ENCODE assay signal across 8 cellular contexts in genomic region chr15:77997246-77997645, GRCh38.
DNase-seq lines count a peak whose midpoint lies in the region; ATAC-seq, FAIRE-seq and TF ChIP-seq lines count a peak whose summit lies in the region.
"Not testable (repeated sequence)": the region's sequence is repeated elsewhere in the genome, so short reads cannot be mapped to it uniquely, and the experiment has no call there.

No MANE protein-coding gene starts in this region.

- not testable (repeated sequence) for H2BK120ac ChIP-seq in mesenchymal stem cell (ENCODE audit: low read depth, low read length)

- H3K27me3 ChIP-seq in BLaER1; RWPE2 (ENCODE audit: insufficient read depth, poor library complexity, severe bottlenecking); gastroesophageal sphincter; mesenchymal stem cell (ENCODE audit: control insufficient read depth in 1 of 2, insufficient read depth in 1 of 2, low read length in 2 of 2): not testable (repeated sequence)

- not testable (repeated sequence) for H3K9me3 ChIP-seq in BLaER1; RWPE2 (ENCODE audit: severe bottlenecking); gastroesophageal sphincter; mesenchymal stem cell (ENCODE audit: control insufficient read depth, low read length)

- not testable (repeated sequence) for H3K4me1 Mint-ChIP-seq in activated naive CD8-positive, alpha-beta T cell treated with anti-CD3 and anti-CD28 coated beads, Interleukin-2, amount 10 ng/mL, durations not matched to agents 7 days and 5 days
- H3K4me1 Mint-ChIP-seq in osteocyte (ENCODE audit: unreplicated experiment) = peaks cover 51% of the 10 kb centered on the region
- peaks cover 26% of the 10 kb centered on the region for H3K4me1 Mint-ChIP-seq in stimulated activated effector memory CD8-positive, alpha-beta T cell treated with anti-CD3 and anti-CD28 coated beads, Interleukin-12 subunit alpha, Interleukin-12 subunit beta, amount 100 ng/mL, for 72 hours

- 100% methylated on average over 1 of the region's 6 CpGs; no CpG with 5 or more reads in 1 of the 2 donors for WGBS in gastroesophageal sphincter (ENCODE audit: low coverage in 1 of 2), 2 donors
- WGBS in mesenchymal stem cell = 95% methylated on average over 6 of the region's 6 CpGs

- H2BK12ac ChIP-seq in mesenchymal stem cell (ENCODE audit: low read length in 2 of 2) = not testable (repeated sequence)

- H3K36me3 ChIP-seq in BLaER1 (peaks cover 50% of the 10 kb centered on the region), RWPE2 (ENCODE audit: low read depth) (peaks cover 25% of the 10 kb centered on the region), gastroesophageal sphincter (peaks cover 0 to 52% of the 10 kb centered on the region in 2 donors), mesenchymal stem cell (ENCODE audit: control insufficient read depth in 1 of 2, insufficient read depth in 2 of 2, low read depth in 1 of 2, low read length in 2 of 2) (peaks cover 43 to 65% of the 10 kb centered on the region in 2 experiments)

- FAIRE-seq in urothelium cell line (lab: Jason Lieb, UNC) = peak; percentile 85

- H3K27me3 Mint-ChIP-seq in activated naive CD8-positive, alpha-beta T cell treated with anti-CD3 and anti-CD28 coated beads, Interleukin-2, amount 10 ng/mL, durations not matched to agents 7 days and 5 days; osteocyte (ENCODE audit: unreplicated experiment): not testable (repeated sequence)

- TF ChIP-seq EP300 in gastroesophageal sphincter (IDR thresholded peaks at IDR 0.05) = not testable (repeated sequence)

- TF ChIP-seq CTCF in RWPE2 (IDR thresholded peaks at IDR 0.05; ENCODE audit: poor library complexity, severe bottlenecking); gastroesophageal sphincter (IDR thresholded peaks at IDR 0.05); osteocyte (IDR thresholded peaks at IDR 0.05): not testable (repeated sequence)

- H3K4me3 Mint-ChIP-seq in activated naive CD8-positive, alpha-beta T cell treated with anti-CD3 and anti-CD28 coated beads, Interleukin-2, amount 10 ng/mL, durations not matched to agents 7 days and 5 days; osteocyte (ENCODE audit: unreplicated experiment); stimulated activated effector memory CD8-positive, alpha-beta T cell treated with anti-CD3 and anti-CD28 coated beads, Interleukin-12 subunit alpha, Interleukin-12 subunit beta, amount 100 ng/mL, for 72 hours: not testable (repeated sequence)

- H3K4me1 ChIP-seq in BLaER1 = peaks cover 60% of the 10 kb centered on the region
- H3K4me1 ChIP-seq in RWPE2 (ENCODE audit: insufficient read depth, poor library complexity, severe bottlenecking) = peaks cover 21% of the 10 kb centered on the region
- peaks cover 2 to 66% (median 34%) of the 10 kb centered on the region in 3 donors for H3K4me1 ChIP-seq in gastroesophageal sphincter
- H3K4me1 ChIP-seq in mesenchymal stem cell (ENCODE audit: control insufficient read depth, insufficient read depth, low read depth, low read length) = peaks cover 46% of the 10 kb centered on the region

- DNase-seq in RWPE2 (ENCODE audit: low spot score); mesenchymal stem cell; osteocyte (ENCODE audit: extremely low spot score, unreplicated experiment); stimulated activated effector memory CD8-positive, alpha-beta T cell treated with anti-CD3 and anti-CD28 coated beads, Interleukin-12 subunit alpha, Interleukin-12 subunit beta, amount 100 ng/mL, for 72 hours (ENCODE audit: low spot score in 2 of 2); urothelium cell line (ENCODE audit: low spot score): not testable (repeated sequence)
- peak; percentile 14 for DNase-seq in activated naive CD8-positive, alpha-beta T cell treated with anti-CD3 and anti-CD28 coated beads, Interleukin-2, amount 10 ng/mL, durations not matched to agents 7 days and 5 days

- peaks cover 27% of the 10 kb centered on the region for H3K79me1 ChIP-seq in mesenchymal stem cell (replicated peaks; ENCODE audit: low read length, poor library complexity, severe bottlenecking)

- not testable (repeated sequence) for ATAC-seq in RWPE2 (ENCODE audit: low read depth); activated naive CD8-positive, alpha-beta T cell treated with anti-CD3 and anti-CD28 coated beads, Interleukin-2, amount 10 ng/mL, durations not matched to agents 7 days and 5 days (ENCODE audit: low read depth); gastroesophageal sphincter; stimulated activated effector memory CD8-positive, alpha-beta T cell treated with anti-CD3 and anti-CD28 coated beads, Interleukin-12 subunit alpha, Interleukin-12 subunit beta, amount 100 ng/mL, for 72 hours

- not testable (repeated sequence) for H3K4ac ChIP-seq in mesenchymal stem cell (ENCODE audit: low read depth in 1 of 2, low read length in 2 of 2)

- peak overlapping the region; percentile 56 for H2AK5ac ChIP-seq in mesenchymal stem cell (ENCODE audit: low read length, severe bottlenecking)

- H3K36me3 Mint-ChIP-seq in activated naive CD8-positive, alpha-beta T cell treated with anti-CD3 and anti-CD28 coated beads, Interleukin-2, amount 10 ng/mL, durations not matched to agents 7 days and 5 days = peaks cover 21% of the 10 kb centered on the region
- peaks cover 28% of the 10 kb centered on the region for H3K36me3 Mint-ChIP-seq in osteocyte (ENCODE audit: unreplicated experiment)
- peaks cover 81% of the 10 kb centered on the region for H3K36me3 Mint-ChIP-seq in stimulated activated effector memory CD8-positive, alpha-beta T cell treated with anti-CD3 and anti-CD28 coated beads, Interleukin-12 subunit alpha, Interleukin-12 subunit beta, amount 100 ng/mL, for 72 hours

- H4K91ac ChIP-seq in mesenchymal stem cell (ENCODE audit: low read length) = peak overlapping the region; percentile 43

- H3K4me2 ChIP-seq in BLaER1 = peak overlapping the region; percentile 48
- H3K4me2 ChIP-seq in mesenchymal stem cell (ENCODE audit: low read length, poor library complexity, severe bottlenecking) = not testable (repeated sequence)

- not testable (repeated sequence) for H3K14ac ChIP-seq in mesenchymal stem cell (ENCODE audit: low read length in 2 of 2)

- H3K9ac ChIP-seq in BLaER1; mesenchymal stem cell (ENCODE audit: low read length): not testable (repeated sequence)

- not testable (repeated sequence) for H3K4me3 ChIP-seq in BLaER1; RWPE2 (ENCODE audit: severe bottlenecking); gastroesophageal sphincter; mesenchymal stem cell (ENCODE audit: insufficient read depth in 1 of 2, low read depth in 1 of 2, low read length in 2 of 2)

- not testable (repeated sequence) for H2BK15ac ChIP-seq in mesenchymal stem cell (ENCODE audit: low read depth, poor library complexity, severe bottlenecking)

- H3K18ac ChIP-seq in mesenchymal stem cell (ENCODE audit: low read depth in 1 of 2, low read length in 2 of 2) = not testable (repeated sequence)

- TF ChIP-seq POLR2A in gastroesophageal sphincter (IDR thresholded peaks at IDR 0.05) = not testable (repeated sequence)

- H3K9me3 Mint-ChIP-seq in activated naive CD8-positive, alpha-beta T cell treated with anti-CD3 and anti-CD28 coated beads, Interleukin-2, amount 10 ng/mL, durations not matched to agents 7 days and 5 days; osteocyte (ENCODE audit: unreplicated experiment); stimulated activated effector memory CD8-positive, alpha-beta T cell treated with anti-CD3 and anti-CD28 coated beads, Interleukin-12 subunit alpha, Interleukin-12 subunit beta, amount 100 ng/mL, for 72 hours: not testable (repeated sequence)

- not testable (repeated sequence) for H3K27ac Mint-ChIP-seq in activated naive CD8-positive, alpha-beta T cell treated with anti-CD3 and anti-CD28 coated beads, Interleukin-2, amount 10 ng/mL, durations not matched to agents 7 days and 5 days
- H3K27ac Mint-ChIP-seq in osteocyte (ENCODE audit: unreplicated experiment) = peak overlapping the region; percentile 76
- peak overlapping the region; percentile 74 for H3K27ac Mint-ChIP-seq in stimulated activated effector memory CD8-positive, alpha-beta T cell treated with anti-CD3 and anti-CD28 coated beads, Interleukin-12 subunit alpha, Interleukin-12 subunit beta, amount 100 ng/mL, for 72 hours

- H4K8ac ChIP-seq in mesenchymal stem cell (ENCODE audit: low read length) = not testable (repeated sequence)

- not testable (repeated sequence) for H2AFZ ChIP-seq in mesenchymal stem cell (ENCODE audit: low read depth, low read length)

- H2BK5ac ChIP-seq in mesenchymal stem cell (ENCODE audit: low read depth, low read length, poor library complexity, severe bottlenecking) = not testable (repeated sequence)

- POLR2A ChIA-PET in activated naive CD8-positive, alpha-beta T cell treated with anti-CD3 and anti-CD28 coated beads, Interleukin-2, amount 10 ng/mL, durations not matched to agents 7 days and 5 days (lab: Charles Lee) = not testable (repeated sequence)

- not testable (repeated sequence) for H3K27ac ChIP-seq in BLaER1
- H3K27ac ChIP-seq in RWPE2 (ENCODE audit: poor library complexity, severe bottlenecking) (peak overlapping the region; percentile 91), gastroesophageal sphincter (peak overlapping the region in 3 of 4 donors; percentile 49 to 71 (median 51)), mesenchymal stem cell (ENCODE audit: low read length, poor library complexity, severe bottlenecking) (peak overlapping the region; percentile 42)

- H3K23ac ChIP-seq in mesenchymal stem cell (ENCODE audit: low read length in 2 of 2) = not testable (repeated sequence)

- peaks cover 13% of the 10 kb centered on the region; the same call in 1 of the 2 replicates for H4K20me1 ChIP-seq in BLaER1
